In the genomic region with DNA sequence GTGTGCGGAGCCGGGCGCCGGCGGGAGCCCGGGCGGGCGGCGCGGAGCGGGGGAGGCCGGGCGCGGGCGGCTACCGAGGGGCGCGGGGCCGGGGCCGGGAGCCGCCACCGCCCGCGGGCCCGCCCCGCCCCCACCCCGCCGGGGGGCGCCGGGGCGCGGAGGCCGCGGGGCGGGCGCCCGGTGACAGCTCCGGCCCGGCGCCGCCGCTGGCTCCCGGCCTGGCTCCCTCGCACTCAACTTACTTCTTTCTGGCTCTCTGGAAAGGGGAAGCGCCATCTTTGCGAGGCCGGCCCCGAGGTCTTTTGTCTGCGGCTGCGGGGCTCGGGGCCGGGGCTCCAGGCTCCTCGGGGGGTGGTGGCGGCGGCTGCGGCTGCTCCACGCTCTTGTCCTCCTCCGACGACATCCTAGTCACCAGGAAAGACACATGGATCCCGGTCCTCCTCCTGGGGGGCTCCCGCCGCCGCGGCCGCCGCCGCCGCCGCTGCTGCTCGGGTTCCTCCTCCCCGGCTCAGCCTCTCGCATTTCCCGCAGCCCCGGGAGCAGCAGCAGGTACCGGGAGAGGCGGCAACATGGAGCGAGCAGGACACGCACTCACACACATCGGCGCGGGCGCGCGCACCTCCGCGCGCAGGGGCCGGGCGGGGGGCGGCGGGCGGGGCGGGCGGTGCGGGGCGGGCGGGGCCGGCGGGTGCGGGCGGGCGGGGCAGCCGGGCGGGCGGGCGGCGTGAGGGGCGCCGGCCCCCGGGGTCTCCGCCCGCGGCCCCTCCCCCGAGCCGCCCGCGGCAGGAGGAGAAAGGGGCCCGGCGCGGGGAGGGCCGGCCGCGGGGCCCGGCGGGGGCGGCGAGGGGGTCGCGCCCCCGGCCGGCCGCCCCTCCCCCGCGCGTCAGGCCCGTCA, we compare ENCODE assay signal across 8 cellular contexts. TPM values are rescaled to one million over a fixed set of nuclear protein-coding genes. Genes with fewer than 3 reads are reported as not detected.
DNase-seq lines count a peak whose midpoint lies in the region; ATAC-seq and TF ChIP-seq lines count a peak whose summit lies in the region.

A gene (minus strand): TSS at position 620 of the 895 bp plus-strand sequence. CDS start 217 bp downstream, at position 403.

- peaks cover 17% of the 10 kb centered on the region for H3K4me1 ChIP-seq in CD4-positive, CD25-positive, alpha-beta regulatory T cell (ENCODE audit: control insufficient read depth, insufficient read depth, low read length, poor library complexity, severe bottlenecking)
- peaks cover 0 to 27% (median 5%) of the 10 kb centered on the region in 4 donors for H3K4me1 ChIP-seq in right lobe of liver

- H3K9me3 Mint-ChIP-seq in CD4-positive, CD25-positive, alpha-beta regulatory T cell, result no peaks in the 10 kb centered on the region
- H3K9me3 Mint-ChIP-seq in dendritic cell treated with granulocyte-macrophage colony-stimulating factor and Interleukin-4, amounts not matched to agents 40 ng/mL and 50 ng/mL, for 4 days, result no peaks in the 10 kb centered on the region

- peak within 1 kb of the TSS; percentile 92 for H3K27ac ChIP-seq in CD4-positive, CD25-positive, alpha-beta regulatory T cell (ENCODE audit: insufficient read depth, low read length, poor library complexity, severe bottlenecking)
- peak within 1 kb of the TSS; percentile 94 to 96 (median 95) for H3K27ac ChIP-seq in right lobe of liver

- no peak for TF ChIP-seq CTCF in right lobe of liver (IDR thresholded peaks at IDR 0.05)

- peak; percentile 50 to 62 (median 60) for DNase-seq in CD4-positive, CD25-positive, alpha-beta regulatory T cell
- DNase-seq in MG63, result peak; percentile 49
- peak; percentile 50 for DNase-seq in activated CD4-positive, alpha-beta T cell treated with anti-CD3 and anti-CD28 coated beads for 48 hours
- DNase-seq in right lobe of liver, result peak; percentile 71 to 80 (median 78)
- peak; percentile 56 for DNase-seq in stimulated activated CD4-positive, alpha-beta T cell treated with anti-CD3 and anti-CD28 coated beads, Interleukin-4, amount 100 ng/mL, for 1 hour
- no peak for DNase-seq in NOMO-1 (lab: John Stamatoyannopoulos, UW; ENCODE audit: unreplicated experiment in 2 of 2)

- peak; percentile 24 to 26 for ATAC-seq in CD4-positive, CD25-positive, alpha-beta regulatory T cell (ENCODE audit: low read depth in 2 of 2)
- peak; percentile 5 for ATAC-seq in GM21447 (IDR thresholded peaks at IDR 0.05; ENCODE audit: unreplicated experiment)
- peak; percentile 43 to 70 (median 58) for ATAC-seq in right lobe of liver

- peak within 1 kb of the TSS; percentile 93 to 96 (median 96) for H3K27ac Mint-ChIP-seq in CD4-positive, CD25-positive, alpha-beta regulatory T cell
- H3K27ac Mint-ChIP-seq in dendritic cell treated with granulocyte-macrophage colony-stimulating factor and Interleukin-4, amounts not matched to agents 40 ng/mL and 50 ng/mL, for 4 days, result peak within 1 kb of the TSS; percentile 89

- H3K36me3 ChIP-seq in CD4-positive, CD25-positive, alpha-beta regulatory T cell (ENCODE audit: control insufficient read depth, insufficient read depth, low read length), result no peaks in the 10 kb centered on the region
- H3K36me3 ChIP-seq in MG63 (no peaks in the 10 kb centered on the region), right lobe of liver (no peaks in the 10 kb centered on the region)

- peaks cover 24% of the 10 kb centered on the region for H3K27me3 Mint-ChIP-seq in CD4-positive, CD25-positive, alpha-beta regulatory T cell
- H3K27me3 Mint-ChIP-seq in dendritic cell treated with granulocyte-macrophage colony-stimulating factor and Interleukin-4, amounts not matched to agents 40 ng/mL and 50 ng/mL, for 4 days, result no peaks in the 10 kb centered on the region

- H3K4me3 ChIP-seq in CD4-positive, CD25-positive, alpha-beta regulatory T cell (ENCODE audit: low read depth, low read length), result peak within 1 kb of the TSS; percentile 85
- H3K4me3 ChIP-seq in MG63, result peak within 1 kb of the TSS; percentile 74
- peak within 1 kb of the TSS; percentile 77 to 79 (median 78) for H3K4me3 ChIP-seq in right lobe of liver

- peaks cover 10 to 35% (median 18%) of the 10 kb centered on the region in 4 donors for H3K4me1 Mint-ChIP-seq in CD4-positive, CD25-positive, alpha-beta regulatory T cell
- H3K4me1 Mint-ChIP-seq in dendritic cell treated with granulocyte-macrophage colony-stimulating factor and Interleukin-4, amounts not matched to agents 40 ng/mL and 50 ng/mL, for 4 days (ENCODE audit: low read depth), result peaks cover 36% of the 10 kb centered on the region

- H3K9me3 ChIP-seq in CD4-positive, CD25-positive, alpha-beta regulatory T cell (ENCODE audit: control insufficient read depth in 2 of 2, low read length in 2 of 2), result no peaks in the 10 kb centered on the region
- H3K9me3 ChIP-seq in MG63, result no peaks in the 10 kb centered on the region
- H3K9me3 ChIP-seq in right lobe of liver, result no peaks in the 10 kb centered on the region

- TF ChIP-seq POLR2A in right lobe of liver (IDR thresholded peaks at IDR 0.05), result no peak

- H3K4me3 Mint-ChIP-seq in CD4-positive, CD25-positive, alpha-beta regulatory T cell, result peak within 1 kb of the TSS; percentile 94 to 98 (median 96)
- peak within 1 kb of the TSS; percentile 88 for H3K4me3 Mint-ChIP-seq in dendritic cell treated with granulocyte-macrophage colony-stimulating factor and Interleukin-4, amounts not matched to agents 40 ng/mL and 50 ng/mL, for 4 days

- H3K36me3 Mint-ChIP-seq in CD4-positive, CD25-positive, alpha-beta regulatory T cell, result no peaks in the 10 kb centered on the region
- H3K36me3 Mint-ChIP-seq in dendritic cell treated with granulocyte-macrophage colony-stimulating factor and Interleukin-4, amounts not matched to agents 40 ng/mL and 50 ng/mL, for 4 days (ENCODE audit: low read depth), result peaks cover 13% of the 10 kb centered on the region

- 0% methylated on average over 9 of the region's 136 CpGs for WGBS in right lobe of liver (ENCODE audit: insufficient coverage, low coverage, low lambda C conversion rate, missing lambda C conversion rate)

- no peaks in the 10 kb centered on the region for H3K27me3 ChIP-seq in CD4-positive, CD25-positive, alpha-beta regulatory T cell (ENCODE audit: control insufficient read depth, insufficient read depth, low read length)
- no peaks in the 10 kb centered on the region for H3K27me3 ChIP-seq in MG63
- no peaks in the 10 kb centered on the region for H3K27me3 ChIP-seq in right lobe of liver

- intact Hi-C loops in dendritic cell treated with granulocyte-macrophage colony-stimulating factor and Interleukin-4, amounts not matched to agents 40 ng/mL and 50 ng/mL, for 4 days (cut with micrococcal nuclease), result loop anchor here (2.0 to 10.0 kb wide), 2 partner anchors 29 to 239 kb away; a partner anchor contains a TSS
- intact Hi-C loops in right lobe of liver (cut with DNase I), result no loop called here

RNA-seq across cellular contexts. Expression of the gene that starts here (rescaled TPM):
- 160 TPM for total RNA-seq in CD4-positive, CD25-positive, alpha-beta regulatory T cell
- polyA plus RNA-seq in CD4-positive, CD25-positive, alpha-beta regulatory T cell, result 10 to 100 TPM in 1 of 4 donors, 1 to 10 TPM in 3; 8.6 to 10.4 (median 9.3) TPM
- 2.5 and 8.7 TPM in 2 replicates for total RNA-seq in MG63 (2014; rRNA removed; shearing (Covaris generic); ENCODE audit: low replicate concordance)
- 10 to 100 TPM; 20.6 to 32.0 (median 29.9) TPM for total RNA-seq in right lobe of liver

Comparison
In these comparisons a context has a peak if more than half of its experiments do, and no peak if none do; other contexts are left out.
1. ATAC-seq: peak in every context shown above with its lines; median percentile 58 in right lobe of liver; 25 in CD4-positive, CD25-positive, alpha-beta regulatory T cell; 5 in GM21447.
2. DNase-seq: peak in CD4-positive, CD25-positive, alpha-beta regulatory T cell (3 of 3), MG63 (single experiment), activated CD4-positive, alpha-beta T cell treated with anti-CD3 and anti-CD28 coated beads for 48 hours (single experiment), right lobe of liver (3 of 3) and stimulated activated CD4-positive, alpha-beta T cell treated with anti-CD3 and anti-CD28 coated beads, Interleukin-4, amount 100 ng/mL, for 1 hour (single experiment); none in NOMO-1 (0 of 2).
3. Peak in every context shown above with its lines, with median percentiles within 50 percentile points of each other: H3K4me3 ChIP-seq.